16 cellular contexts compared by ENCODE assay signal in genomic region chr13:90352763-90353162, GRCh38.
DNase-seq lines count a peak whose midpoint lies in the region; TF ChIP-seq lines count a peak whose summit lies in the region.
"Had no signal": no experiment of that assay in that cellular context is flagged by ENCODE, and none has a peak within 500 bp of the region (broad histone marks: within the 10 kb centered on the region; RNA-seq: fewer than 3 reads in every experiment).

No MANE protein-coding gene starts in this region.

- H3K4me3 ChIP-seq in GM23248 (no peak overlapping the region), PC-9 (no peak overlapping the region)
- H3K4me3 ChIP-seq: Peyer's patch had no signal

- H3K79me2 ChIP-seq in GM23248 (ENCODE audit: insufficient read depth): no peaks in the 10 kb centered on the region
- H3K79me2 ChIP-seq in PC-9 (ENCODE audit: low read depth): no peaks in the 10 kb centered on the region

- H3K4me2 ChIP-seq in GM23248 (ENCODE audit: unreplicated experiment) (no peak overlapping the region), PC-9 (no peak overlapping the region)

- CTCF ChIA-PET in PC-9 (lab: Charles Lee): no interaction called here

- H3K36me3 ChIP-seq in GM23248 (ENCODE audit: low read depth) (no peaks in the 10 kb centered on the region), PC-9 (ENCODE audit: low read depth) (no peaks in the 10 kb centered on the region)
- H3K36me3 ChIP-seq: Peyer's patch had no signal

- H2AFZ ChIP-seq in GM23248: peak overlapping the region; percentile 2; the same call in 1 of the 2 replicates
- H2AFZ ChIP-seq in PC-9: 0 out of 2 replicates have a peak overlapping the region, but pooled peaks have one; percentile 8

- H3F3A ChIP-seq in GM23248 (ENCODE audit: insufficient read depth): no peaks in the 10 kb centered on the region
- H3F3A ChIP-seq in PC-9 (ENCODE audit: insufficient read depth, low read depth): no peaks in the 10 kb centered on the region

- no peak for DNase-seq in GM23248
- DNase-seq in PC-9: no peak
- DNase-seq in iPS-NIHi11 (ENCODE audit: low spot score): peak; percentile 8
- DNase-seq in renal cortical epithelial cell (ENCODE audit: low read depth): peak; percentile 7
- no peak for DNase-seq in DMS153 treated with DMSO at 0.1 percent for 48 hours (lab: John Stamatoyannopoulos, UW; ENCODE audit: unreplicated experiment)
- no peak for DNase-seq in NCI-H1048 (lab: John Stamatoyannopoulos, UW)
- DNase-seq in NCI-H524 treated with DMSO at 0.1 percent for 48 hours (lab: John Stamatoyannopoulos, UW): no peak
- DNase-seq: Calu3, DND-41, KBM-7, NCI-H2029 treated with DMSO at 0.1 percent for 48 hours, NCI-H446 treated with DMSO at 0.1 percent for 48 hours, NCI-H526 treated with DMSO at 0.1 percent for 48 hours, Peyer's patch, SHP77 treated with DMSO at 0.1 percent for 48 hours, T-helper 1 cell had no signal

- in situ Hi-C loops in GM23248 (cut with MboI): no loop called here

- no peaks in the 10 kb centered on the region for H3K27me3 ChIP-seq in GM23248 (replicated peaks; ENCODE audit: insufficient read depth)
- no peaks in the 10 kb centered on the region for H3K27me3 ChIP-seq in PC-9 (ENCODE audit: insufficient read depth, low read depth)
- H3K27me3 ChIP-seq: Peyer's patch had no signal

- no peaks in the 10 kb centered on the region for H3K9me3 ChIP-seq in GM23248 (ENCODE audit: low read depth)
- no peaks in the 10 kb centered on the region for H3K9me3 ChIP-seq in PC-9 (ENCODE audit: insufficient read depth, low read depth)
- H3K9me3 ChIP-seq: Peyer's patch had no signal

- H4K20me1 ChIP-seq in GM23248 (ENCODE audit: insufficient read depth): no peaks in the 10 kb centered on the region
- H4K20me1 ChIP-seq in PC-9 (ENCODE audit: insufficient read depth): no peaks in the 10 kb centered on the region

- 88 to 91% methylated on average over 1 of the region's 1 CpG for WGBS in GM23248 (ENCODE audit: low coverage in 1 of 2, low lambda C conversion rate in 2 of 2, missing lambda C conversion rate in 2 of 2), 2 experiments

- intact Hi-C loops in PC-9 (cut with micrococcal nuclease; ENCODE audit: unreplicated experiment): no loop called here

- no peaks in the 10 kb centered on the region for H3K4me1 ChIP-seq in GM23248 (ENCODE audit: insufficient read depth)
- H3K4me1 ChIP-seq in PC-9 (replicated peaks; ENCODE audit: insufficient read depth): no peaks in the 10 kb centered on the region
- H3K4me1 ChIP-seq: Peyer's patch had no signal

- BruUV-seq in PC-9 (replicated peaks; lab: Mats Ljungman, UMichigan): no TSS peak

- H3K27ac ChIP-seq in GM23248: no peak overlapping the region
- H3K27ac ChIP-seq in PC-9: no peak overlapping the region
- H3K27ac ChIP-seq: Peyer's patch had no signal

- POLR2A ChIA-PET in PC-9 (lab: Charles Lee; ENCODE audit: unreplicated experiment): no interaction called here

- H3K9ac ChIP-seq in GM23248: no peak overlapping the region

- no peak for TF ChIP-seq CTCF in PC-9 (conservative IDR thresholded peaks at IDR 0.05)

- H3K9me2 ChIP-seq in GM23248 (ENCODE audit: insufficient read depth): no peaks in the 10 kb centered on the region
- H3K9me2 ChIP-seq in PC-9 (ENCODE audit: insufficient read depth): no peaks in the 10 kb centered on the region

Comparison
In these comparisons a context has a peak if more than half of its experiments do, and no peak if none do; other contexts are left out.
1. DNase-seq: peak in iPS-NIHi11 (single experiment) and renal cortical epithelial cell (single experiment); none in GM23248 (single experiment), PC-9 (0 of 2), DMS153 treated with DMSO at 0.1 percent for 48 hours (single experiment), NCI-H1048 (single experiment) and NCI-H524 treated with DMSO at 0.1 percent for 48 hours (single experiment).